Comparison of ENCODE assay signal across 13 cellular contexts in genomic region chr10:12958546-12959110, GRCh38. TPM values are rescaled to one million over a fixed set of nuclear protein-coding genes. Genes with fewer than 3 reads are reported as not detected.
DNase-seq lines count a peak whose midpoint lies in the region; ATAC-seq, FAIRE-seq and TF ChIP-seq lines count a peak whose summit lies in the region.
"Had no signal": no experiment of that assay in that cellular context is flagged by ENCODE, and none has a peak within 500 bp of the region (broad histone marks: within the 10 kb centered on the region; RNA-seq: fewer than 3 reads in every experiment).

No MANE protein-coding gene starts in this region.

- H3K36me3 Mint-ChIP-seq in nephron progenitor cell (ENCODE audit: low read depth), result peaks cover 25% of the 10 kb centered on the region

- H3K4ac ChIP-seq in IMR-90 (ENCODE audit: low read depth, low read length), result no peak overlapping the region
- H3K4ac ChIP-seq in H1 (replicated peaks; ENCODE audit: insufficient read length, low read depth, low read length), result no peak overlapping the region

- H3K27me3 ChIP-seq in IMR-90 (ENCODE audit: control insufficient read depth, insufficient read depth, low read length), result peaks cover 3% of the 10 kb centered on the region; the same call in 1 of the 2 replicates
- no peaks in the 10 kb centered on the region for H3K27me3 ChIP-seq in H1 (replicated peaks in 1 of 4; ENCODE audit: control insufficient read depth in 3 of 4, extremely low read depth in 1 of 4, insufficient read depth in 3 of 4, low read length in 3 of 4)
- no peaks in the 10 kb centered on the region for H3K27me3 ChIP-seq in tibial nerve
- H3K27me3 ChIP-seq: BLaER1 had no signal

- no peaks in the 10 kb centered on the region for H3K79me2 ChIP-seq in H1 (ENCODE audit: control insufficient read depth in 1 of 2, insufficient read depth in 2 of 2, low read length in 2 of 2)

- H3K14ac ChIP-seq in IMR-90 (replicated peaks; ENCODE audit: low read depth, low read length) (no peak overlapping the region), H1 (ENCODE audit: insufficient read length) (no peak overlapping the region)

- H3K9me1 ChIP-seq in IMR-90 (ENCODE audit: insufficient read depth, low read length), result no peaks in the 10 kb centered on the region

- H3K18ac ChIP-seq in IMR-90 (ENCODE audit: low read depth, low read length) (no peak overlapping the region), H1 (ENCODE audit: extremely low read depth, low read length) (no peak overlapping the region)

- no peak overlapping the region for H2BK120ac ChIP-seq in IMR-90 (ENCODE audit: low read depth, low read length)
- no peak overlapping the region for H2BK120ac ChIP-seq in H1 (replicated peaks; ENCODE audit: low read depth, low read length)

- no peak for FAIRE-seq in H1 (lab: Jason Lieb, UNC)

- no peak overlapping the region for H4K5ac ChIP-seq in IMR-90 (ENCODE audit: low read depth, low read length)
- H4K5ac ChIP-seq in H1 (ENCODE audit: insufficient read length, low read depth, low read length), result peak overlapping the region; percentile 32

- H2BK15ac ChIP-seq in IMR-90 (ENCODE audit: low read depth, low read length), result no peak overlapping the region
- H2BK15ac ChIP-seq in H1 (ENCODE audit: low read length), result no peak overlapping the region

- H2AK5ac ChIP-seq in IMR-90 (ENCODE audit: low read depth, low read length), result no peak overlapping the region
- no peak overlapping the region for H2AK5ac ChIP-seq in H1 (ENCODE audit: low read depth, low read length)

- POLR2A ChIA-PET in IMR-90 (lab: Charles Lee; ENCODE audit: unreplicated experiment) (no interaction called here), H1 (lab: Charles Lee; ENCODE audit: partially characterized antibody) (no interaction called here)

- H3K4me2 ChIP-seq in IMR-90 (ENCODE audit: low read depth, low read length), result no peak overlapping the region
- H3K4me2 ChIP-seq in H1 (ENCODE audit: insufficient read depth in 1 of 2, low read depth in 2 of 2, low read length in 2 of 2), result no peak overlapping the region
- H3K4me2 ChIP-seq: BLaER1, GM23338 had no signal

- H3K27ac Mint-ChIP-seq in nephron progenitor cell, result peak overlapping the region; percentile 85
- H3K27ac Mint-ChIP-seq: GM23338 had no signal

- H3K9me3 ChIP-seq in IMR-90 (ENCODE audit: control insufficient read depth, insufficient read depth, low read length), result no peaks in the 10 kb centered on the region; the same call in 1 of the 2 replicates
- peaks cover 3 to 6% of the 10 kb centered on the region in 2 experiments; a peak in 2 of 4 replicates for H3K9me3 ChIP-seq in H1 (ENCODE audit: insufficient read depth in 2 of 2, low read depth in 1 of 2, low read length in 1 of 2)
- peaks cover 0 to 11% (median 0%) of the 10 kb centered on the region in 4 donors for H3K9me3 ChIP-seq in tibial nerve
- H3K9me3 ChIP-seq: HAP-1 had no signal

- H3K23ac ChIP-seq in IMR-90 (ENCODE audit: low read depth, low read length), result no peak overlapping the region
- no peak overlapping the region for H3K23ac ChIP-seq in H1 (ENCODE audit: insufficient read length)

- H4K91ac ChIP-seq in IMR-90 (ENCODE audit: insufficient read depth, low read depth, low read length), result no peak overlapping the region
- H4K91ac ChIP-seq in H1 (replicated peaks; ENCODE audit: insufficient read length, low read length), result no peak overlapping the region

- CTCF ChIA-PET in IMR-90 (lab: Yijun Ruan, JAX), result no interaction called here
- CTCF ChIA-PET in H1 (lab: Charles Lee; ENCODE audit: partially characterized antibody), result interaction anchor here (0.6 to 2.0 kb wide), 3 partner anchors 9 to 141 kb away, joined by 3 to 6 read pairs (median 3); partner anchors contain the start of gene OPTN

- no peak for DNase-seq in IMR-90
- DNase-seq in H1 (ENCODE audit: low read depth in 1 of 2, low spot score in 2 of 2), result no peak
- no peak for DNase-seq in nephron progenitor cell
- peak; percentile 5 for DNase-seq in stimulated activated CD8-positive, alpha-beta memory T cell treated with anti-CD3 and anti-CD28 coated beads, Interleukin-4, amount 100 ng/mL, for 48 hours
- no peak for DNase-seq in hepatic stellate cell (ENCODE audit: low spot score)
- DNase-seq in tibial nerve (ENCODE audit: low spot score in 2 of 2), result no peak
- DNase-seq: 8988T, AML-193 had no signal

- H4K8ac ChIP-seq in IMR-90 (ENCODE audit: low read depth in 2 of 2, low read length in 2 of 2), result no peak overlapping the region
- no peak overlapping the region for H4K8ac ChIP-seq in H1 (ENCODE audit: extremely low read depth, insufficient read depth, low read length)

- no peak overlapping the region for H2BK5ac ChIP-seq in IMR-90 (ENCODE audit: low read depth, low read length, poor library complexity, severe bottlenecking)
- H2BK5ac ChIP-seq in H1 (ENCODE audit: low read depth, low read length), result no peak overlapping the region

- H3K9me3 Mint-ChIP-seq in nephron progenitor cell, result peaks cover 48% of the 10 kb centered on the region

- TF ChIP-seq CTCF in IMR-90 (conservative IDR thresholded peaks at IDR 0.05; ENCODE audit: low read depth, low read length), result no peak
- TF ChIP-seq CTCF in H1 (IDR thresholded peaks at IDR 0.05; ENCODE audit: control extremely low read depth in 1 of 3, insufficient read depth in 1 of 3, low read depth in 1 of 3, low read length in 3 of 3), result no peak
- no peak for TF ChIP-seq CTCF in nephron progenitor cell (IDR thresholded peaks at IDR 0.05)
- no peak for TF ChIP-seq CTCF in tibial nerve (IDR thresholded peaks at IDR 0.05)

- H3K4me3 ChIP-seq in IMR-90 (ENCODE audit: insufficient read depth, low read depth, low read length), result no peak overlapping the region
- H3K4me3 ChIP-seq in H1 (ENCODE audit: extremely low read depth in 1 of 4, insufficient read depth in 2 of 4, low read depth in 3 of 4, low read length in 4 of 4), result no peak overlapping the region
- H3K4me3 ChIP-seq in tibial nerve, result no peak overlapping the region
- H3K4me3 ChIP-seq: BLaER1, GM23338, HAP-1 had no signal

- in situ Hi-C loops in IMR-90 (cut with MboI; ENCODE audit: low sequenced_read_pairs), result no loop called here

- H3K9ac ChIP-seq in IMR-90 (ENCODE audit: low read depth, low read length) (no peak overlapping the region), H1 (replicated peaks in 1 of 4; ENCODE audit: extremely low read depth in 1 of 4, low read depth in 3 of 4, low read length in 3 of 4) (no peak overlapping the region)
- H3K9ac ChIP-seq: BLaER1 had no signal

- H4K20me1 ChIP-seq in IMR-90 (ENCODE audit: insufficient read depth, low read length) (no peaks in the 10 kb centered on the region; the same call in 1 of the 2 replicates), H1 (replicated peaks in 1 of 2; ENCODE audit: control insufficient read depth in 1 of 2, insufficient read depth in 2 of 2, low read length in 2 of 2) (no peaks in the 10 kb centered on the region)
- H4K20me1 ChIP-seq: BLaER1 had no signal

- no CpG with 5 or more reads among the region's 5 CpGs for WGBS in IMR-90 (ENCODE audit: extremely low coverage in 2 of 2, insufficient read length in 1 of 2), 2 experiments
- 80% methylated on average over 5 of the region's 5 CpGs; no CpG with 5 or more reads in 1 of the 2 experiments for WGBS in H1 (ENCODE audit: extremely low coverage in 1 of 2, insufficient coverage in 1 of 2, insufficient read length in 1 of 2, insufficient replicate concordance in 2 of 2, low coverage in 1 of 2, low lambda C conversion rate in 2 of 2, missing lambda C conversion rate in 1 of 2), 2 experiments
- WGBS in tibial nerve, 2 donors, result 78 to 80% methylated on average over 5 of the region's 5 CpGs

- H3K56ac ChIP-seq in IMR-90 (ENCODE audit: extremely low read depth, insufficient read depth, low read length) (no peak overlapping the region), H1 (replicated peaks; ENCODE audit: insufficient read length, low read depth, low read length) (no peak overlapping the region)

- peaks cover 51% of the 10 kb centered on the region for H3K4me1 Mint-ChIP-seq in nephron progenitor cell
- H3K4me1 Mint-ChIP-seq: GM23338 had no signal

- TF ChIP-seq POLR2A in IMR-90 (IDR thresholded peaks at IDR 0.05; ENCODE audit: low read depth, low read length), result no peak
- TF ChIP-seq POLR2A in H1 (IDR thresholded peaks at IDR 0.05; ENCODE audit: control extremely low read depth in 1 of 2, low read depth in 2 of 2, low read length in 2 of 2), result no peak
- TF ChIP-seq POLR2A in tibial nerve (IDR thresholded peaks at IDR 0.05), result no peak

- intact Hi-C loops in IMR-90 (cut with micrococcal nuclease), result no loop called here

- H2AFZ ChIP-seq in IMR-90 (replicated peaks; ENCODE audit: low read length, poor library complexity), result no peak overlapping the region
- no peak overlapping the region for H2AFZ ChIP-seq in H1 (ENCODE audit: low read length)
- H2AFZ ChIP-seq: GM23338 had no signal

- no peak overlapping the region for H3K27ac ChIP-seq in IMR-90 (ENCODE audit: insufficient read depth, low read length)
- no peak overlapping the region for H3K27ac ChIP-seq in H1 (ENCODE audit: low read depth, low read length)
- H3K27ac ChIP-seq in tibial nerve, result no peak overlapping the region
- H3K27ac ChIP-seq: BLaER1 had no signal

- H2BK20ac ChIP-seq in IMR-90 (ENCODE audit: low read depth, low read length) (no peak overlapping the region), H1 (ENCODE audit: low read length) (no peak overlapping the region)

- TF ChIP-seq RAD21 in IMR-90 (IDR thresholded peaks at IDR 0.05; ENCODE audit: low read length) (no peak), H1 (IDR thresholded peaks at IDR 0.05 in 1 of 2, conservative IDR thresholded peaks at IDR 0.05 in 1 of 2; ENCODE audit: low read depth in 2 of 2, low read length in 2 of 2) (no peak)

- peaks cover 9% of the 10 kb centered on the region; the same call in 1 of the 2 replicates for H3K4me1 ChIP-seq in IMR-90 (ENCODE audit: control insufficient read depth, insufficient read depth, low read length)
- no peaks in the 10 kb centered on the region for H3K4me1 ChIP-seq in H1 (replicated peaks in 1 of 4; ENCODE audit: control insufficient read depth in 3 of 4, insufficient read depth in 4 of 4, low read length in 3 of 4)
- H3K4me1 ChIP-seq in tibial nerve, result peaks cover 0 to 9% (median 3%) of the 10 kb centered on the region in 4 donors
- H3K4me1 ChIP-seq: BLaER1, HAP-1 had no signal

- TF ChIP-seq EP300 in H1 (IDR thresholded peaks at IDR 0.05; ENCODE audit: borderline replicate concordance in 1 of 2, low read depth in 2 of 2, low read length in 2 of 2), result no peak
- no peak for TF ChIP-seq EP300 in tibial nerve (IDR thresholded peaks at IDR 0.05)

- no TSS peak for BruUV-seq in IMR-90 (replicated peaks; lab: Mats Ljungman, UMichigan)

- peaks cover 3% of the 10 kb centered on the region for H3K27me3 Mint-ChIP-seq in nephron progenitor cell (ENCODE audit: low read depth, poor library complexity)

- H3K36me3 ChIP-seq in IMR-90 (ENCODE audit: control insufficient read depth, insufficient read depth, low read length) (no peaks in the 10 kb centered on the region), H1 (ENCODE audit: control insufficient read depth in 2 of 4, insufficient read depth in 4 of 4, low read length in 3 of 4) (no peaks in the 10 kb centered on the region), tibial nerve (no peaks in the 10 kb centered on the region)
- H3K36me3 ChIP-seq: BLaER1, HAP-1 had no signal

- H3K4me3 Mint-ChIP-seq in nephron progenitor cell, result no peak overlapping the region
- H3K4me3 Mint-ChIP-seq: GM23338 had no signal

- H3K79me1 ChIP-seq in IMR-90 (ENCODE audit: low read depth in 1 of 2, low read length in 2 of 2) (no peaks in the 10 kb centered on the region), H1 (ENCODE audit: low read depth, low read length) (no peaks in the 10 kb centered on the region)

- H2BK12ac ChIP-seq in H1 (ENCODE audit: low read depth, low read length), result no peak overlapping the region

- H2AK9ac ChIP-seq in IMR-90 (replicated peaks; ENCODE audit: low read depth, low read length, poor library complexity), result peak overlapping the region; percentile 59

- no peaks in the 10 kb centered on the region for H3K23me2 ChIP-seq in H1 (ENCODE audit: low read depth, low read length)

- no peak for ATAC-seq in IMR-90 (ENCODE audit: low read depth)
- no peak for ATAC-seq in GM18868 (IDR thresholded peaks at IDR 0.05; ENCODE audit: unreplicated experiment)
- no peak for ATAC-seq in GM21390 (IDR thresholded peaks at IDR 0.05; ENCODE audit: unreplicated experiment)
- ATAC-seq: GM23338 had no signal

- dilution Hi-C loops in IMR-90 (cut with HindIII; ENCODE audit: low sequenced_read_pairs, unreplicated experiment), result no loop called here

RNA-seq across cellular contexts. Expression of gene CCDC3, which starts 42.9 kb away (rescaled TPM):
- total RNA-seq in IMR-90 (2012; rRNA removed) (under 0.01 and 0.36 TPM in 2 replicates), tibial nerve (100 to 1,000 TPM in 3 of 4 donors, 10 to 100 TPM in 1; 73.2 to 188 (median 149) TPM)
- polyA plus RNA-seq in IMR-90 (2012; rRNA removed) (0.24 and 0.29 TPM in 2 replicates), H1 (2011; rRNA removed) (3.2 and 3.4 TPM in 2 replicates)
- 0.13 and 0.20 TPM in 2 replicates for polyA plus RNA-seq in IMR-90 (2012; cell fraction: cytosol; rRNA removed)
- polyA plus RNA-seq in IMR-90 (2012; cell fraction: nucleus; rRNA removed; ENCODE audit: low replicate concordance), result 0.11 and 0.13 TPM in 2 replicates
- 3.7 and 3.8 TPM in 2 replicates for total RNA-seq in H1 (2021; fragmentation: NEBNext Ultra II Directional; extraction: Animal tissue kit (Norgen Biotek cat#: 25700))
- polyA plus RNA-seq in H1 (2011; cell fraction: cytosol; rRNA removed), result 3.0 TPM
- 2.2 TPM for polyA plus RNA-seq in H1 (2011; cell fraction: nucleus; rRNA removed)
- polyA plus RNA-seq in H1 (2012, experiment 1 of 2), result 2.0 to 2.3 TPM (median 2.1 TPM) in 4 replicates
- polyA plus RNA-seq in H1 (2012, experiment 2 of 2), result 3.0 TPM
- polyA plus RNA-seq in H1 (2013, experiment 1 of 2), result 1.5 TPM
- polyA plus RNA-seq in H1 (2013, experiment 2 of 2), result 1.7 TPM
- polyA minus RNA-seq in H1 (2011; rRNA and poly(A)+ RNA removed), result 1.9 and 2.0 TPM in 2 replicates
- 1.7 TPM for polyA minus RNA-seq in H1 (2011; cell fraction: cytosol; rRNA and poly(A)+ RNA removed)
- 1.9 TPM for polyA minus RNA-seq in H1 (2011; cell fraction: nucleus; rRNA and poly(A)+ RNA removed)

Comparison
In these comparisons a context has a peak if more than half of its experiments do, and no peak if none do; other contexts are left out.
1. RNA of gene CCDC3, which starts 42.9 kb away (total RNA-seq): 73.2 to 188 TPM in tibial nerve; 3.7 to 3.8 TPM in H1 and under 0.01 to 0.36 TPM in IMR-90; every median in the first group is over 10 times any median in the second.